23 cellular contexts compared by ENCODE assay signal in the genomic region with DNA sequence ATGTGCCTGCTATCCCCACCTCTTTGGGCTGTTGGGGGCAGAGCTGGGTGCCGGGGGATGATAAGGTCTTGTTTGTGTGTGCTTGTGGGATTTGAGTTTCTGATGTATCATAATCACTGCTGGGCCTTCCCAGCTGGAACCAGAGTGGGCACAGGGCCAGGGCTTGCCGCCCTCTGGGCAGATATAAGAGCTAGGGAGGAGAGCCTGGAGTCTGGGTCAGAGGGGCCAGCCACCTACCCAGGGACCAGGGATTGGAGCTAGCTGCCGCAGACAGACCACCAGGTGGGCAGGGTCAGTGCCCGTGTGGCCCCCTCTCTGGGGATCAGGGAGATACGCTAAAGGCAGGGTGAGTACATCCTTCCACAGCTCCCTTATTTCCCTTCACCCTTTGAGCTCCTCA. TPM values are rescaled to one million over a fixed set of nuclear protein-coding genes. Genes with fewer than 3 reads are reported as not detected.
DNase-seq lines count a peak whose midpoint lies in the region; ATAC-seq and TF ChIP-seq lines count a peak whose summit lies in the region.
"Had no signal": no experiment of that assay in that cellular context is flagged by ENCODE, and none has a peak within 500 bp of the region (broad histone marks: within the 10 kb centered on the region; RNA-seq: fewer than 3 reads in every experiment).

No MANE protein-coding gene starts in this region.

- DNase-seq in COLO668 (lab: John Stamatoyannopoulos, UW; ENCODE audit: unreplicated experiment) (peak; percentile 61), EH (ENCODE audit: low read depth) (peak; percentile 27), Panc1 (ENCODE audit: low read depth, low spot score) (no peak), neural crest cell (ENCODE audit: low read depth, low spot score) (no peak), NCI-H2081 treated with DMSO at 0.1 percent for 48 hours (lab: John Stamatoyannopoulos, UW) (no peak)
- no peak for DNase-seq in stimulated activated CD4-positive, alpha-beta T cell treated with anti-CD3 and anti-CD28 coated beads, Interleukin-4, amount 100 ng/mL, for 1 hour
- no peak for DNase-seq in activated CD4-positive, alpha-beta T cell treated with anti-CD3 and anti-CD28 coated beads, Interleukin-2, amount 50 U/mL, for 48 hours
- DNase-seq: activated CD4-positive, alpha-beta T cell treated with anti-CD3 and anti-CD28 coated beads, Interleukin-2, amount 10 ng/mL, durations not matched to agents 24 days and 14 days; activated gamma-delta T cell; adrenal gland; dermis blood vessel endothelial cell; NCI-H187 treated with DMSO at 0.1 percent for 48 hours; NCI-H510A treated with DMSO at 0.1 percent for 48 hours; nucleus accumbens; Right ventricle myocardium superior; stimulated activated CD4-positive, alpha-beta T cell treated with anti-CD3 and anti-CD28 coated beads, Interleukin-12 subunit alpha, Interleukin-12 subunit beta, amount 100 ng/mL, for 4 hours; stimulated activated CD8-positive, alpha-beta memory T cell treated with anti-CD3 and anti-CD28 coated beads, Interleukin-4, amount 100 ng/mL, for 48 hours; T-cell had no signal

- H3K27me3 Mint-ChIP-seq in neural crest cell (ENCODE audit: low read depth): no peaks in the 10 kb centered on the region
- H3K27me3 Mint-ChIP-seq: activated CD4-positive, alpha-beta T cell treated with anti-CD3 and anti-CD28 coated beads, Interleukin-2, amount 10 ng/mL, durations not matched to agents 24 days and 14 days; T-cell had no signal

- TF ChIP-seq CTCF in Panc1 (IDR thresholded peaks at IDR 0.05) (no peak), neural crest cell (conservative IDR thresholded peaks at IDR 0.05) (no peak)

- H3K9me3 Mint-ChIP-seq in neural crest cell: no peaks in the 10 kb centered on the region
- H3K9me3 Mint-ChIP-seq: activated CD4-positive, alpha-beta T cell treated with anti-CD3 and anti-CD28 coated beads, Interleukin-2, amount 10 ng/mL, durations not matched to agents 24 days and 14 days; T-cell had no signal

- peaks cover 6% of the 10 kb centered on the region for H3K4me1 Mint-ChIP-seq in neural crest cell
- H3K4me1 Mint-ChIP-seq: activated CD4-positive, alpha-beta T cell treated with anti-CD3 and anti-CD28 coated beads, Interleukin-2, amount 10 ng/mL, durations not matched to agents 24 days and 14 days; T-cell had no signal

- H3K27ac Mint-ChIP-seq in neural crest cell (ENCODE audit: unreplicated experiment): peak overlapping the region; percentile 75
- H3K27ac Mint-ChIP-seq: activated CD4-positive, alpha-beta T cell treated with anti-CD3 and anti-CD28 coated beads, Interleukin-2, amount 10 ng/mL, durations not matched to agents 24 days and 14 days; T-cell had no signal

- H3K36me3 Mint-ChIP-seq in neural crest cell (ENCODE audit: low read depth): no peaks in the 10 kb centered on the region

- CTCF ChIA-PET in Panc1 (lab: Charles Lee): interaction anchor here (1.0 kb wide), 1 partner anchor 57 kb away, joined by 3 read pairs; no protein-coding TSS in a partner anchor

- in situ Hi-C loops in Panc1 (cut with HindIII; ENCODE audit: low pct_unique_long_range_greater_than_20kb, low sequenced_read_pairs): no loop called here

- no peaks in the 10 kb centered on the region for H3K9me3 ChIP-seq in Panc1 (ENCODE audit: control insufficient read depth, insufficient read depth, low read depth, low read length)
- H3K9me3 ChIP-seq: adrenal gland had no signal

- no peaks in the 10 kb centered on the region for H3K36me3 ChIP-seq in Panc1 (ENCODE audit: control insufficient read depth, insufficient read depth, low read length)
- H3K36me3 ChIP-seq: adrenal gland had no signal

- no TSS peak for BruUV-seq in Panc1 (replicated peaks; lab: Mats Ljungman, UMichigan)

- intact Hi-C loops in Panc1 (cut with micrococcal nuclease; ENCODE audit: unreplicated experiment): no loop called here

- no peaks in the 10 kb centered on the region for H3K27me3 ChIP-seq in Panc1 (ENCODE audit: control insufficient read depth, insufficient read depth, low read length)
- H3K27me3 ChIP-seq: adrenal gland, hepatocyte had no signal

- no peak overlapping the region for H3K4me3 ChIP-seq in Panc1 (ENCODE audit: low read depth in 2 of 2, low read length in 2 of 2)
- H3K4me3 ChIP-seq: adrenal gland, hepatocyte had no signal

- POLR2A ChIA-PET in Panc1 (lab: Charles Lee): no interaction called here

- no peak overlapping the region for H3K4me3 Mint-ChIP-seq in neural crest cell
- H3K4me3 Mint-ChIP-seq: activated CD4-positive, alpha-beta T cell treated with anti-CD3 and anti-CD28 coated beads, Interleukin-2, amount 10 ng/mL, durations not matched to agents 24 days and 14 days; T-cell had no signal

- no peak overlapping the region for H3K27ac ChIP-seq in Panc1 (ENCODE audit: low read length)
- H3K27ac ChIP-seq: adrenal gland, hepatocyte had no signal

- ATAC-seq in Panc1 (peak; percentile 56), GM19455 (IDR thresholded peaks at IDR 0.05; ENCODE audit: unreplicated experiment) (no peak)
- ATAC-seq: T-cell had no signal

- peaks cover 5% of the 10 kb centered on the region for H3K4me1 ChIP-seq in Panc1 (ENCODE audit: control insufficient read depth, insufficient read depth, low read length)
- H3K4me1 ChIP-seq: adrenal gland had no signal

RNA-seq across cellular contexts. Expression of gene TLDC2, which starts 3.1 kb away (rescaled TPM):
- total RNA-seq in Panc1 (2021; ENCODE audit: unreplicated experiment) (not detected), neural crest cell (not detected in 2 replicates)
- polyA plus RNA-seq in Panc1 (2012; ENCODE audit: insufficient read length): not detected
- total RNA-seq: activated CD4-positive, alpha-beta T cell treated with anti-CD3 and anti-CD28 coated beads, Interleukin-2, amount 10 ng/mL, durations not matched to agents 24 days and 14 days; endothelial cell of umbilical vein; fibroblast of villous mesenchyme; lung microvascular endothelial cell; Right ventricle myocardium superior had no signal
- polyA plus RNA-seq: endothelial cell of umbilical vein had no signal

Comparison
In these comparisons a context has a peak if more than half of its experiments do, and no peak if none do; other contexts are left out.
1. DNase-seq: peak in COLO668 (single experiment) and EH (single experiment); none in Panc1 (single experiment), neural crest cell (single experiment), stimulated activated CD4-positive, alpha-beta T cell treated with anti-CD3 and anti-CD28 coated beads, Interleukin-4, amount 100 ng/mL, for 1 hour (single experiment), activated CD4-positive, alpha-beta T cell treated with anti-CD3 and anti-CD28 coated beads, Interleukin-2, amount 50 U/mL, for 48 hours (0 of 2) and NCI-H2081 treated with DMSO at 0.1 percent for 48 hours (single experiment).